ENCODE assay signal across 16 cellular contexts in genomic region chr7:2817456-2817855, GRCh38. TPM values are rescaled to one million over a fixed set of nuclear protein-coding genes. Genes with fewer than 3 reads are reported as not detected.
DNase-seq lines count a peak whose midpoint lies in the region; ATAC-seq and TF ChIP-seq lines count a peak whose summit lies in the region.
"Had no signal": no experiment of that assay in that cellular context is flagged by ENCODE, and none has a peak within 500 bp of the region (broad histone marks: within the 10 kb centered on the region; RNA-seq: fewer than 3 reads in every experiment).

No MANE protein-coding gene starts in this region.

- 75% methylated on average over 3 of the region's 3 CpGs for WGBS in liver
- 81% methylated on average over 3 of the region's 3 CpGs for WGBS in smooth muscle cell (ENCODE audit: low lambda C conversion rate)
- 83% methylated on average over 3 of the region's 3 CpGs for WGBS in esophagus muscularis mucosa

- peaks cover 82% of the 10 kb centered on the region for H3K4me1 Mint-ChIP-seq in GM23338
- peaks cover 96% of the 10 kb centered on the region for H3K4me1 Mint-ChIP-seq in WTC11
- peaks cover 33% of the 10 kb centered on the region for H3K4me1 Mint-ChIP-seq in activated naive CD8-positive, alpha-beta T cell treated with anti-CD3 and anti-CD28 coated beads, Interleukin-2, amount 50 U/mL, for 24 hours

- no peaks in the 10 kb centered on the region for H3K9me2 ChIP-seq in GM23338 (ENCODE audit: insufficient read depth)

- H2AFZ ChIP-seq in GM23338 = no peak overlapping the region
- H2AFZ ChIP-seq in smooth muscle cell (ENCODE audit: low read depth) = no peak overlapping the region

- TF ChIP-seq POLR2A in esophagus muscularis mucosa (IDR thresholded peaks at IDR 0.05; ENCODE audit: low read depth) = no peak

- H3F3A ChIP-seq in GM23338 (replicated peaks; ENCODE audit: low read depth) (peaks cover 13% of the 10 kb centered on the region), smooth muscle cell (ENCODE audit: low read depth) (peaks cover 22% of the 10 kb centered on the region)

- H3K9me3 Mint-ChIP-seq in GM23338 (no peaks in the 10 kb centered on the region), WTC11 (no peaks in the 10 kb centered on the region)
- H3K9me3 Mint-ChIP-seq in activated naive CD8-positive, alpha-beta T cell treated with anti-CD3 and anti-CD28 coated beads, Interleukin-2, amount 50 U/mL, for 24 hours = no peaks in the 10 kb centered on the region
- H3K9me3 Mint-ChIP-seq: CD4-positive, alpha-beta memory T cell had no signal

- H3K4me3 ChIP-seq in GM23338 (no peak overlapping the region), liver (ENCODE audit: low read depth in 1 of 3, low read length in 3 of 3) (no peak overlapping the region), smooth muscle cell (no peak overlapping the region), esophagus muscularis mucosa (no peak overlapping the region)

- TF ChIP-seq CTCF in GM23338 (conservative IDR thresholded peaks at IDR 0.05; ENCODE audit: low read depth in 2 of 2) = no peak
- no peak for TF ChIP-seq CTCF in WTC11 (IDR thresholded peaks at IDR 0.05)
- no peak for TF ChIP-seq CTCF in liver (IDR thresholded peaks at IDR 0.05; ENCODE audit: low read depth, low read length, missing input control)
- no peak for TF ChIP-seq CTCF in smooth muscle cell (IDR thresholded peaks at IDR 0.05; ENCODE audit: borderline replicate concordance, insufficient read depth, poor library complexity, severe bottlenecking)
- no peak for TF ChIP-seq CTCF in esophagus muscularis mucosa (IDR thresholded peaks at IDR 0.05)

- peak in 1 of 2 donors; percentile 21 for TF ChIP-seq RAD21 in liver (IDR thresholded peaks at IDR 0.05)

- no peak overlapping the region; the same call in 1 of the 2 replicates for H3K27ac Mint-ChIP-seq in GM23338
- H3K27ac Mint-ChIP-seq in WTC11 = peak overlapping the region; percentile 93
- H3K27ac Mint-ChIP-seq in activated naive CD8-positive, alpha-beta T cell treated with anti-CD3 and anti-CD28 coated beads, Interleukin-2, amount 50 U/mL, for 24 hours = no peak overlapping the region

- POLR2A ChIA-PET in WTC11 (lab: Charles Lee) = no interaction called here

- CTCF ChIA-PET in WTC11 (lab: Charles Lee) = no interaction called here

- H3K36me3 ChIP-seq in GM23338 (ENCODE audit: insufficient read depth) (no peaks in the 10 kb centered on the region), liver (ENCODE audit: control insufficient read depth in 4 of 4, insufficient read depth in 3 of 4, low read depth in 1 of 4, low read length in 3 of 4) (no peaks in the 10 kb centered on the region), smooth muscle cell (ENCODE audit: low read depth) (no peaks in the 10 kb centered on the region), esophagus muscularis mucosa (peaks cover 0 to 8% (median 0%) of the 10 kb centered on the region in 4 donors)

- intact Hi-C loops in esophagus muscularis mucosa (cut with DNase I) = no loop called here

- no peak overlapping the region for H3K4me3 Mint-ChIP-seq in GM23338
- no peak overlapping the region for H3K4me3 Mint-ChIP-seq in WTC11
- H3K4me3 Mint-ChIP-seq in activated naive CD8-positive, alpha-beta T cell treated with anti-CD3 and anti-CD28 coated beads, Interleukin-2, amount 50 U/mL, for 24 hours = no peak overlapping the region
- H3K4me3 Mint-ChIP-seq: CD4-positive, alpha-beta memory T cell had no signal

- no peaks in the 10 kb centered on the region for H3K27me3 ChIP-seq in GM23338 (ENCODE audit: insufficient read depth)
- no peaks in the 10 kb centered on the region for H3K27me3 ChIP-seq in liver (ENCODE audit: control insufficient read depth in 4 of 4, insufficient read depth in 4 of 4, low read length in 3 of 4)
- no peaks in the 10 kb centered on the region for H3K27me3 ChIP-seq in smooth muscle cell (ENCODE audit: low read depth)
- H3K27me3 ChIP-seq in esophagus muscularis mucosa = no peaks in the 10 kb centered on the region

- peaks cover 12% of the 10 kb centered on the region for H3K36me3 Mint-ChIP-seq in GM23338 (ENCODE audit: low read depth)
- peaks cover 3% of the 10 kb centered on the region for H3K36me3 Mint-ChIP-seq in WTC11
- no peaks in the 10 kb centered on the region for H3K36me3 Mint-ChIP-seq in activated naive CD8-positive, alpha-beta T cell treated with anti-CD3 and anti-CD28 coated beads, Interleukin-2, amount 50 U/mL, for 24 hours (ENCODE audit: low read depth)

- peak overlapping the region; percentile 39; the same call in 1 of the 2 replicates for H3K27ac ChIP-seq in GM23338 (ENCODE audit: low read depth)
- H3K27ac ChIP-seq in liver (ENCODE audit: low read depth in 1 of 2, low read length in 2 of 2) = peak overlapping the region in 1 of 2 donors; percentile 32
- peak overlapping the region; percentile 7 for H3K27ac ChIP-seq in smooth muscle cell (ENCODE audit: low read depth)
- no peak overlapping the region for H3K27ac ChIP-seq in esophagus muscularis mucosa (replicated peaks in 1 of 4)

- H3K9ac ChIP-seq in liver (ENCODE audit: low read depth in 1 of 2, low read length in 2 of 2) = no peak overlapping the region
- no peak overlapping the region for H3K9ac ChIP-seq in smooth muscle cell (ENCODE audit: low read depth)

- H3K79me2 ChIP-seq in GM23338 (replicated peaks; ENCODE audit: insufficient read depth) (peaks cover 91% of the 10 kb centered on the region), smooth muscle cell (ENCODE audit: low read depth) (peaks cover 76% of the 10 kb centered on the region)

- TF ChIP-seq EP300 in esophagus muscularis mucosa (IDR thresholded peaks at IDR 0.05) = no peak

- no peak for DNase-seq in GM23338 (ENCODE audit: low spot score)
- no peak for DNase-seq in WTC11 (ENCODE audit: low spot score)
- no peak for DNase-seq in smooth muscle cell (lab: John Stamatoyannopoulos, UW; ENCODE audit: unreplicated experiment)
- no peak for DNase-seq in activated naive CD8-positive, alpha-beta T cell treated with anti-CD3 and anti-CD28 coated beads, Interleukin-2, amount 50 U/mL, for 24 hours
- DNase-seq in esophagus muscularis mucosa (ENCODE audit: extremely low spot score) = no peak
- DNase-seq: ACHN; CD4-positive, alpha-beta memory T cell; DMS79 treated with DMSO at 0.1 percent for 48 hours; Kasumi-1; MV-4-11; NCI-H1436; NCI-H2029 treated with DMSO at 0.1 percent for 48 hours; NCI-H510A treated with DMSO at 0.1 percent for 48 hours; SHP77 treated with DMSO at 0.1 percent for 48 hours had no signal

- H3K9me3 ChIP-seq in liver (ENCODE audit: control insufficient read depth in 4 of 4, low read length in 3 of 4) = no peaks in the 10 kb centered on the region
- no peaks in the 10 kb centered on the region for H3K9me3 ChIP-seq in smooth muscle cell (replicated peaks; ENCODE audit: low read depth)
- no peaks in the 10 kb centered on the region for H3K9me3 ChIP-seq in esophagus muscularis mucosa

- H4K20me1 ChIP-seq in GM23338 (replicated peaks; ENCODE audit: insufficient read depth) = no peaks in the 10 kb centered on the region
- H4K20me1 ChIP-seq in smooth muscle cell (ENCODE audit: low read depth) = peaks cover 39% of the 10 kb centered on the region

- ATAC-seq in GM23338 (no peak), WTC11 (no peak), HG02938 (IDR thresholded peaks at IDR 0.05; ENCODE audit: unreplicated experiment) (no peak)
- ATAC-seq in activated naive CD8-positive, alpha-beta T cell treated with anti-CD3 and anti-CD28 coated beads, Interleukin-2, amount 50 U/mL, for 24 hours = no peak

- no peak overlapping the region for H3K4me2 ChIP-seq in GM23338
- no peak overlapping the region for H3K4me2 ChIP-seq in smooth muscle cell

- H3K4me1 ChIP-seq in GM23338 (ENCODE audit: insufficient read depth) (peaks cover 76% of the 10 kb centered on the region), liver (ENCODE audit: control insufficient read depth in 4 of 4, insufficient read depth in 4 of 4, low read length in 3 of 4) (peaks cover 4 to 19% (median 14%) of the 10 kb centered on the region in 4 donors), smooth muscle cell (ENCODE audit: low read depth) (peaks cover 33% of the 10 kb centered on the region), esophagus muscularis mucosa (peaks cover 51 to 75% (median 62%) of the 10 kb centered on the region in 4 donors)

- H3K27me3 Mint-ChIP-seq in GM23338 (ENCODE audit: insufficient read depth, low read depth, poor library complexity) = peaks cover 30% of the 10 kb centered on the region
- no peaks in the 10 kb centered on the region for H3K27me3 Mint-ChIP-seq in WTC11 (ENCODE audit: low read depth)
- H3K27me3 Mint-ChIP-seq in activated naive CD8-positive, alpha-beta T cell treated with anti-CD3 and anti-CD28 coated beads, Interleukin-2, amount 50 U/mL, for 24 hours = no peaks in the 10 kb centered on the region
- H3K27me3 Mint-ChIP-seq: CD4-positive, alpha-beta memory T cell had no signal

TF ChIP-seq in liver, 16 proteins besides CTCF, POLR2A, EP300 and RAD21 (continues in another document):
- TF ChIP-seq JUND (IDR thresholded peaks at IDR 0.05) (peak in 1 of 2 donors; percentile 92), HNF4A (conservative IDR thresholded peaks at IDR 0.05) (peak; percentile 88 to 95), ZBTB33 (IDR thresholded peaks at IDR 0.05) (no peak), TAF1 (conservative IDR thresholded peaks at IDR 0.05) (no peak), YY1 (IDR thresholded peaks at IDR 0.05) (peak; percentile 75)

RNA-seq across cellular contexts. Expression of gene GNA12, which starts 26.7 kb away (rescaled TPM):
- total RNA-seq in GM23338 (2014; rRNA removed; shearing (Covaris generic)) = 87.7 and 99.8 TPM in 2 replicates
- polyA plus RNA-seq in GM23338 (2016; fragmentation: Nextera tagmentation; extraction: Ambion mirVana) (24.0 and 25.2 TPM in 2 replicates), liver (10 to 100 TPM in 1 of 2 donors, 1 to 10 TPM in 1; 3.7 to 11.6 TPM), smooth muscle cell (34.7 and 41.2 TPM in 2 replicates)
- total RNA-seq in WTC11 (2021) (89.2 to 99.6 TPM (median 90.3 TPM) in 3 replicates), liver (10 to 100 TPM; 10.9 to 19.0 TPM), smooth muscle cell (20.3 and 32.9 TPM in 2 replicates), esophagus muscularis mucosa (10 to 100 TPM; 25.3 to 61.8 (median 38.9) TPM)

Comparison
In these comparisons a context has a peak if more than half of its experiments do, and no peak if none do; other contexts are left out.
1. H3K27ac ChIP-seq: peak in GM23338 (single experiment) and smooth muscle cell (single experiment); none in esophagus muscularis mucosa (0 of 4).